Comparison of ENCODE assay signal across 8 cellular contexts in genomic region chr2:160494243-160494642, GRCh38. TPM values are rescaled to one million over a fixed set of nuclear protein-coding genes. Genes with fewer than 3 reads are reported as not detected.
A peak's percentile ranks its signal among the peaks of the same experiment; 100 is the strongest.
DNase-seq lines count a peak whose midpoint lies in the region; ATAC-seq, FAIRE-seq and TF ChIP-seq lines count a peak whose summit lies in the region.

No MANE protein-coding gene starts in this region.

- H3K27me3 ChIP-seq in Loucy (ENCODE audit: insufficient read depth, low read length, poor library complexity, severe bottlenecking) (no peaks in the 10 kb centered on the region), muscle layer of duodenum (ENCODE audit: low read depth, low read length) (no peaks in the 10 kb centered on the region)

- H3K36me3 ChIP-seq in Loucy (ENCODE audit: insufficient read depth, low read length), result no peaks in the 10 kb centered on the region
- H3K36me3 ChIP-seq in muscle layer of duodenum (ENCODE audit: control insufficient read depth in 1 of 2, insufficient read depth in 2 of 2, low read length in 2 of 2), result peaks cover 0 to 11% of the 10 kb centered on the region in 2 donors

- peak overlapping the region; percentile 79 for H3K4me3 ChIP-seq in AG10803 (ENCODE audit: low read length)
- peak overlapping the region; percentile 91 for H3K4me3 ChIP-seq in Loucy (ENCODE audit: low read length, poor library complexity, severe bottlenecking)
- H3K4me3 ChIP-seq in coronary artery, result peak overlapping the region; percentile 91
- H3K4me3 ChIP-seq in muscle layer of duodenum (ENCODE audit: low read depth in 1 of 2, low read length in 2 of 2), result peak overlapping the region; percentile 88 to 91

- TF ChIP-seq CTCF in AG10803 (conservative IDR thresholded peaks at IDR 0.05; ENCODE audit: low read length) (no peak), Loucy (conservative IDR thresholded peaks at IDR 0.05; ENCODE audit: low read length) (no peak), coronary artery (IDR thresholded peaks at IDR 0.05) (no peak)

- peaks cover 41% of the 10 kb centered on the region for H3K4me1 ChIP-seq in Loucy (ENCODE audit: insufficient read depth, low read length, poor library complexity, severe bottlenecking)
- H3K4me1 ChIP-seq in muscle layer of duodenum (ENCODE audit: control insufficient read depth in 1 of 2, insufficient read depth in 2 of 2, low read length in 2 of 2), result peaks cover 0 to 10% of the 10 kb centered on the region in 2 donors

- H3K9me3 ChIP-seq in Loucy (ENCODE audit: insufficient read depth, low read depth, low read length), result no peaks in the 10 kb centered on the region
- H3K9me3 ChIP-seq in muscle layer of duodenum (ENCODE audit: control insufficient read depth in 1 of 2, low read length in 2 of 2), result no peaks in the 10 kb centered on the region

- no peak for FAIRE-seq in GM19239 (lab: Jason Lieb, UNC)

- no peaks in the 10 kb centered on the region for H3F3A ChIP-seq in Loucy (ENCODE audit: low read depth)

- H4K20me1 ChIP-seq in Loucy (ENCODE audit: insufficient read depth, low read length, poor library complexity, severe bottlenecking), result peaks cover 4% of the 10 kb centered on the region

- peak; percentile 37 for DNase-seq in AG10803 (ENCODE audit: low read depth)
- no peak for DNase-seq in coronary artery (ENCODE audit: low spot score)
- DNase-seq in mesenteric fat pad (ENCODE audit: low spot score), result no peak
- DNase-seq in GM19239 (ENCODE audit: insufficient read length, low spot score), result no peak

- ATAC-seq in GM19324 (IDR thresholded peaks at IDR 0.05; ENCODE audit: low FRiP score, unreplicated experiment) (no peak), HG02852 (IDR thresholded peaks at IDR 0.05; ENCODE audit: unreplicated experiment) (no peak)

- peaks cover 37% of the 10 kb centered on the region for H3K79me2 ChIP-seq in Loucy (ENCODE audit: insufficient read depth, low read length)

- H3K9ac ChIP-seq in Loucy (ENCODE audit: low read depth, low read length, poor library complexity, severe bottlenecking), result peak overlapping the region; percentile 85

- no peaks in the 10 kb centered on the region for H3K9me2 ChIP-seq in Loucy (replicated peaks; ENCODE audit: low read depth, low read length)

- H3K27ac ChIP-seq in coronary artery (peak overlapping the region; percentile 92 to 97), muscle layer of duodenum (ENCODE audit: low read length) (peak overlapping the region; percentile 65)

- peak overlapping the region; percentile 10; the same call in 1 of the 2 replicates for H2AFZ ChIP-seq in Loucy (ENCODE audit: low read length)

- peak overlapping the region; percentile 66 for H3K4me2 ChIP-seq in Loucy (ENCODE audit: low read depth, low read length, poor library complexity, severe bottlenecking)

RNA-seq across cellular contexts. Expression of gene RBMS1, which starts 0.6 kb away (rescaled TPM):
- total RNA-seq in mesenteric fat pad, result 144 TPM
